ENCODE assay signal across 8 cellular contexts in genomic region chr3:198080521-198081384, GRCh38.
DNase-seq lines count a peak whose midpoint lies in the region; ATAC-seq and TF ChIP-seq lines count a peak whose summit lies in the region.

No MANE protein-coding gene starts in this region.

- peaks cover 15% of the 10 kb centered on the region for H3K4me1 ChIP-seq in mucosa of descending colon (ENCODE audit: low read depth)

- no peaks in the 10 kb centered on the region for H3K36me3 ChIP-seq in mucosa of descending colon (ENCODE audit: low read depth)

- H3K4me1 Mint-ChIP-seq in activated CD8-positive, alpha-beta memory T cell treated with anti-CD3 and anti-CD28 coated beads, Interleukin-2, amount 10 ng/mL, durations not matched to agents 7 days and 5 days, result peaks cover 6% of the 10 kb centered on the region

- peak overlapping the region; percentile 72 for H3K27ac Mint-ChIP-seq in activated CD8-positive, alpha-beta memory T cell treated with anti-CD3 and anti-CD28 coated beads, Interleukin-2, amount 10 ng/mL, durations not matched to agents 7 days and 5 days

- intact Hi-C loops in mucosa of descending colon (cut with DNase I, micrococcal nuclease), result no loop called here

- CTCF ChIA-PET in activated CD8-positive, alpha-beta memory T cell treated with anti-CD3 and anti-CD28 coated beads, Interleukin-2, amount 10 ng/mL, durations not matched to agents 7 days and 5 days (lab: Charles Lee), result interaction anchor here (0.8 to 3.2 kb wide), 17 partner anchors 10 to 177 kb away, joined by 3 to 40 read pairs (median 5); partner anchors contain the start of gene RPL35A

- H3K27me3 Mint-ChIP-seq in activated CD8-positive, alpha-beta memory T cell treated with anti-CD3 and anti-CD28 coated beads, Interleukin-2, amount 10 ng/mL, durations not matched to agents 7 days and 5 days, result peaks cover 64% of the 10 kb centered on the region

- H3K36me3 Mint-ChIP-seq in activated CD8-positive, alpha-beta memory T cell treated with anti-CD3 and anti-CD28 coated beads, Interleukin-2, amount 10 ng/mL, durations not matched to agents 7 days and 5 days, result no peaks in the 10 kb centered on the region

- in situ Hi-C loops in GM13976 (cut with MboI; ENCODE audit: low sequenced_read_pairs, unreplicated experiment), result no loop called here

- H3K4me3 ChIP-seq in epithelial cell of esophagus (ENCODE audit: low read length) (peak overlapping the region; percentile 31), mucosa of descending colon (no peak overlapping the region)

- DNase-seq in GM13976 (ENCODE audit: low spot score) (peak; percentile 82), NCI-H526 treated with DMSO at 0.1 percent for 48 hours (lab: John Stamatoyannopoulos, UW) (peak; percentile 82), epithelial cell of esophagus (ENCODE audit: low read depth) (peak; percentile 77), mucosa of descending colon (peak; percentile 74 to 86 (median 81))
- DNase-seq in activated CD8-positive, alpha-beta memory T cell treated with anti-CD3 and anti-CD28 coated beads, Interleukin-2, amount 10 ng/mL, durations not matched to agents 7 days and 5 days, result peak; percentile 82
- DNase-seq in stimulated activated CD8-positive, alpha-beta memory T cell treated with anti-CD3 and anti-CD28 coated beads, Interleukin-2, amount 100 ng/mL, for 1 hour (ENCODE audit: low read depth in 2 of 2), result peak; percentile 48 to 57

- ATAC-seq in HG03045 (IDR thresholded peaks at IDR 0.05; ENCODE audit: unreplicated experiment) (peak; percentile 69), mucosa of descending colon (peak; percentile 99), HG02870 (IDR thresholded peaks at IDR 0.05; ENCODE audit: unreplicated experiment) (no peak)
- ATAC-seq in activated CD8-positive, alpha-beta memory T cell treated with anti-CD3 and anti-CD28 coated beads, Interleukin-2, amount 10 ng/mL, durations not matched to agents 7 days and 5 days, result peak; percentile 94

- TF ChIP-seq CTCF in GM13976 (IDR thresholded peaks at IDR 0.05; ENCODE audit: borderline replicate concordance, control extremely low read depth, extremely low read depth, insufficient read depth, missing control alignments), result peak; percentile 54
- TF ChIP-seq CTCF in epithelial cell of esophagus (IDR thresholded peaks at IDR 0.05; ENCODE audit: insufficient read depth, low read depth, low read length, missing control alignments), result peak; percentile 28
- TF ChIP-seq CTCF in mucosa of descending colon (IDR thresholded peaks at IDR 0.05), result peak; percentile 79

- peak overlapping the region; percentile 73 for H3K4me3 Mint-ChIP-seq in activated CD8-positive, alpha-beta memory T cell treated with anti-CD3 and anti-CD28 coated beads, Interleukin-2, amount 10 ng/mL, durations not matched to agents 7 days and 5 days

- H3K9me3 Mint-ChIP-seq in activated CD8-positive, alpha-beta memory T cell treated with anti-CD3 and anti-CD28 coated beads, Interleukin-2, amount 10 ng/mL, durations not matched to agents 7 days and 5 days (ENCODE audit: low read depth), result no peaks in the 10 kb centered on the region

- H3K9me3 ChIP-seq in mucosa of descending colon, result no peaks in the 10 kb centered on the region

Comparison
In these comparisons a context has a peak if more than half of its experiments do, and no peak if none do; other contexts are left out.
1. CTCF ChIP-seq: peak in every context shown above with its lines; median percentile 79 in mucosa of descending colon; 54 in GM13976; 28 in epithelial cell of esophagus.